ENCODE assay signal across 18 cellular contexts in the genomic region with DNA sequence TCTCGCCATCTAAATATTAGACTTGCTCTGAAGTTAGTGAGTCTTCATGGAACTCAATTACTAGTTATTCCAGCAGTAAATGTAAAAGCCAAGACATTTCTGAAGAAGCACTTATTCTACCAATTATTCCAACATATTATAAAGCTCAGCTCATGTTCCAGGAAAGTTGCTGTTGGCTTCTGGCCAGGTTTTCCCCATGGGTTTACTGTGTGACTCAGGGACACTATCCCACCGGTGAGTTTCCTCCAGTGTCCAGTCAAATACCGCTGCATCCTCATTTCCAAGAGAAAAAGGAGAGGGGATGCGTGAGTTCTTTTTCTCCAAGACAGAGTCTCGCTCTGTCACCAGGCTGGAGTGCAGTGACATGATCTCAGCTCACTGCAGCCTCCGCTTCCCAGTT. TPM values are rescaled to one million over a fixed set of nuclear protein-coding genes. Genes with fewer than 3 reads are reported as not detected.
DNase-seq lines count a peak whose midpoint lies in the region; ATAC-seq and TF ChIP-seq lines count a peak whose summit lies in the region.
"Had no signal": no experiment of that assay in that cellular context is flagged by ENCODE, and none has a peak within 500 bp of the region (broad histone marks: within the 10 kb centered on the region; RNA-seq: fewer than 3 reads in every experiment).

No MANE protein-coding gene starts in this region.

- no peak for TF ChIP-seq CTCF in right lobe of liver (IDR thresholded peaks at IDR 0.05)

- no peak overlapping the region for H3K4me3 ChIP-seq in right lobe of liver
- H3K4me3 ChIP-seq: Peyer's patch had no signal

- peaks cover 26% of the 10 kb centered on the region for H3K36me3 Mint-ChIP-seq in effector memory CD8-positive, alpha-beta T cell (ENCODE audit: insufficient read depth)

- no peaks in the 10 kb centered on the region for H3K9me3 Mint-ChIP-seq in effector memory CD8-positive, alpha-beta T cell
- H3K9me3 Mint-ChIP-seq: CD4-positive, alpha-beta memory T cell had no signal

- 57% methylated on average over 5 of the region's 6 CpGs for WGBS in right lobe of liver (ENCODE audit: insufficient coverage, low coverage, low lambda C conversion rate, missing lambda C conversion rate)

- ATAC-seq in effector memory CD8-positive, alpha-beta T cell (replicated peaks) = no peak
- ATAC-seq in right lobe of liver (no peak), HG03342 (IDR thresholded peaks at IDR 0.05; ENCODE audit: unreplicated experiment) (no peak), HG02642 (IDR thresholded peaks at IDR 0.05; ENCODE audit: poor library complexity, unreplicated experiment) (no peak), HG02840 (IDR thresholded peaks at IDR 0.05; ENCODE audit: low FRiP score, unreplicated experiment) (no peak)

- TF ChIP-seq POLR2A in right lobe of liver (IDR thresholded peaks at IDR 0.05) = no peak

- no peaks in the 10 kb centered on the region for H3K4me1 Mint-ChIP-seq in effector memory CD8-positive, alpha-beta T cell (ENCODE audit: low read depth in 2 of 2)

- intact Hi-C loops in right lobe of liver (cut with DNase I) = no loop called here

- H3K4me1 ChIP-seq in right lobe of liver = peaks cover 0 to 24% (median 9%) of the 10 kb centered on the region in 4 donors
- H3K4me1 ChIP-seq: Peyer's patch had no signal

- no peaks in the 10 kb centered on the region for H3K27me3 Mint-ChIP-seq in effector memory CD8-positive, alpha-beta T cell
- H3K27me3 Mint-ChIP-seq: CD4-positive, alpha-beta memory T cell had no signal

- H3K4me3 Mint-ChIP-seq in effector memory CD8-positive, alpha-beta T cell = no peak overlapping the region
- H3K4me3 Mint-ChIP-seq: CD4-positive, alpha-beta memory T cell had no signal

- H3K27ac Mint-ChIP-seq in effector memory CD8-positive, alpha-beta T cell = peak overlapping the region; percentile 10 to 46

- DNase-seq in EH (ENCODE audit: low read depth) = peak; percentile 38
- peak; percentile 17 for DNase-seq in RPMI7951 (ENCODE audit: low read depth)
- DNase-seq in effector memory CD8-positive, alpha-beta T cell = no peak
- DNase-seq in right lobe of liver = no peak
- DNase-seq: CD4-positive, alpha-beta memory T cell; DMS79; GF-D8; GOT3; NCI-H1105 treated with DMSO at 0.1 percent for 48 hours; NCI-H187 treated with DMSO at 0.1 percent for 48 hours; NCI-H82; Peyer's patch; SHP77 treated with DMSO at 0.1 percent for 48 hours had no signal

- no peaks in the 10 kb centered on the region for H3K27me3 ChIP-seq in right lobe of liver
- H3K27me3 ChIP-seq: Peyer's patch had no signal

- peaks cover 0 to 5% (median 4%) of the 10 kb centered on the region in 4 donors for H3K36me3 ChIP-seq in right lobe of liver

- peak overlapping the region in 2 of 3 donors; percentile 47 to 74 for H3K27ac ChIP-seq in right lobe of liver
- H3K27ac ChIP-seq: HL-60, KMS-11, Peyer's patch had no signal

- H3K9me3 ChIP-seq in right lobe of liver = no peaks in the 10 kb centered on the region
- H3K9me3 ChIP-seq: Peyer's patch had no signal

RNA-seq across cellular contexts. Expression of gene HHIPL2, which starts 9.2 kb away (rescaled TPM):
- 0.29 and 1.4 TPM in 2 replicates for total RNA-seq in RPMI7951 (2014; rRNA removed; shearing (Covaris generic))
- total RNA-seq in right lobe of liver = 1 to 10 TPM in 1 of 6 experiments, not detected in 5; 1.6 TPM

RNA-seq across cellular contexts. Expression of gene TAF1A, which starts 32.6 kb away (rescaled TPM):
- total RNA-seq in RPMI7951 (2014; rRNA removed; shearing (Covaris generic)) = 15.7 and 17.4 TPM in 2 replicates
- total RNA-seq in right lobe of liver = 1 to 10 TPM; 2.1 to 7.5 (median 2.5) TPM

Comparison
In these comparisons a context has a peak if more than half of its experiments do, and no peak if none do; other contexts are left out.
1. DNase-seq: peak in EH (single experiment) and RPMI7951 (single experiment); none in effector memory CD8-positive, alpha-beta T cell (0 of 3) and right lobe of liver (0 of 3).